ENCODE assay signal across 20 cellular contexts in genomic region chr18:35918564-35918963, GRCh38.
"Had no signal": no experiment of that assay in that cellular context is flagged by ENCODE, and none has a peak within 500 bp of the region (broad histone marks: within the 10 kb centered on the region; RNA-seq: fewer than 3 reads in every experiment).

No MANE protein-coding gene starts in this region.

- DNase-seq: MV-4-11, NCI-H1048, NCI-H1105, NCI-H1417, NCI-H1436 treated with DMSO at 0.1 percent for 48 hours, NCI-H1694, NCI-H187 treated with DMSO at 0.1 percent for 48 hours, NCI-H2029 treated with DMSO at 0.1 percent for 48 hours, NCI-H2227 treated with DMSO at 0.1 percent for 48 hours, NCI-H524 treated with DMSO at 0.1 percent for 48 hours, NCI-H69, NCI-H774, SHP77, SK-N-SH, SW 1271 had no signal

- H3K27ac ChIP-seq: HL-60, KMS-11, RWPE1 had no signal

- ATAC-seq: K562 had no signal

- H3K9me3 ChIP-seq: SK-N-SH had no signal

- H3K9ac ChIP-seq: KMS-11, SK-N-SH had no signal

- H3K4me3 ChIP-seq: K562 had no signal

- H3K4me2 ChIP-seq: KMS-11, SK-N-SH had no signal

- FAIRE-seq: HTR-8/SVneo, K562 had no signal
